In the genomic region with DNA sequence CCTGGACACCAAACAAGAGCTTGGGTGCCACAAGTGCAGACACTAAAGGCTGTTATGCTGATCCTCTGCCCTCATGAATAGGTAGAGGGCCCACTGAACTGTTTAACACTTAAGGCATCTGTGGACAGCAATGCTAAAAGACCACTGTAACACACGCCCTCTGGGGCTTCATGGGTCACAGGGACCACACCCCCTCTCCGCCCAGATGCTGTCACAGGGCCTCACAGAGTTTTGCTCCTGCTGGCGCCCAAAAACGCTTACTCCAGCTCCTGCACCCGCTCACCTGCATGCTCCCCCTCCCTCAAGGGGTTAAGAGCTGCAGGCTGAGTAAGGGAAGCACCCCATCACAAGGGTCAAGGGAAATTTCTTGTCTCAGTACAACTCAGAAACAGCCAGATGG, we compare ENCODE assay signal across 24 cellular contexts.
DNase-seq lines count a peak whose midpoint lies in the region; ATAC-seq, FAIRE-seq and TF ChIP-seq lines count a peak whose summit lies in the region.
"Had no signal": no experiment of that assay in that cellular context is flagged by ENCODE, and none has a peak within 500 bp of the region (broad histone marks: within the 10 kb centered on the region; RNA-seq: fewer than 3 reads in every experiment).

No MANE protein-coding gene starts in this region.

- 68% methylated on average over 4 of the region's 5 CpGs for WGBS in HepG2 (ENCODE audit: low lambda C conversion rate)
- 88% methylated on average over 2 of the region's 5 CpGs for WGBS in right lobe of liver (ENCODE audit: insufficient coverage, low coverage, low lambda C conversion rate, missing lambda C conversion rate)
- WGBS in neuronal stem cell (ENCODE audit: extremely low coverage in 2 of 2, insufficient read length in 2 of 2, insufficient replicate concordance in 1 of 2), 2 donors: no CpG with 5 or more reads among the region's 5 CpGs

- H3K4me3 ChIP-seq in HepG2 (replicated peaks in 1 of 3; ENCODE audit: insufficient read depth in 1 of 3, low read depth in 2 of 3, low read length in 3 of 3) (no peak overlapping the region), right lobe of liver (no peak overlapping the region), HEK293 (ENCODE audit: low read depth, low read length) (no peak overlapping the region), neuronal stem cell (ENCODE audit: low read length in 2 of 2) (no peak overlapping the region)
- H3K4me3 ChIP-seq: BLaER1 treated with 17β-estradiol and CSF1 and Interleukin-3, amounts not matched to agents 10 nM and 100 nM; GM12878 had no signal

- peak overlapping the region; percentile 24 for H3K18ac ChIP-seq in neuronal stem cell (ENCODE audit: low read length)

- no peak overlapping the region for H2AK5ac ChIP-seq in neuronal stem cell (ENCODE audit: low read depth, low read length)

- no peak overlapping the region for H4K91ac ChIP-seq in neuronal stem cell (ENCODE audit: low read depth, low read length, poor library complexity)

- H3K4ac ChIP-seq in neuronal stem cell (ENCODE audit: low read length): no peak overlapping the region

- no peak overlapping the region for H2BK120ac ChIP-seq in neuronal stem cell (ENCODE audit: low read depth, low read length)

- H4K20me1 ChIP-seq in HepG2 (ENCODE audit: insufficient read depth, low read length): no peaks in the 10 kb centered on the region
- H4K20me1 ChIP-seq: BLaER1 treated with 17β-estradiol and CSF1 and Interleukin-3, amounts not matched to agents 10 nM and 100 nM had no signal

- no peak overlapping the region for H3K23ac ChIP-seq in neuronal stem cell (ENCODE audit: low read depth, low read length, poor library complexity)

- H2BK5ac ChIP-seq in neuronal stem cell (ENCODE audit: low read length): no peak overlapping the region

- H2AFZ ChIP-seq in HepG2 (ENCODE audit: low read length) (no peak overlapping the region), neuronal stem cell (ENCODE audit: low read length) (no peak overlapping the region)

- no peak for TF ChIP-seq RAD21 in HepG2 (CRISPR knock-in tag; IDR thresholded peaks at IDR 0.05)

- no peak for TF ChIP-seq CTCF in HepG2 (CRISPR knock-in tag; IDR thresholded peaks at IDR 0.05)
- TF ChIP-seq CTCF in right lobe of liver (IDR thresholded peaks at IDR 0.05): no peak
- no peak for TF ChIP-seq CTCF in HEK293 (tag by site-specific recombination; IDR thresholded peaks at IDR 0.05)

- intact Hi-C loops in HepG2 (cut with micrococcal nuclease; ENCODE audit: unreplicated experiment): no loop called here
- intact Hi-C loops in right lobe of liver (cut with DNase I): loop anchor here in 1 of 2 donors (10.0 kb wide), 1 partner anchor 81 kb away; no protein-coding TSS in a partner anchor

- H3K14ac ChIP-seq in neuronal stem cell (ENCODE audit: low read length): no peak overlapping the region

- TF ChIP-seq EP300 in HepG2 (IDR thresholded peaks at IDR 0.05; ENCODE audit: low read depth in 2 of 2, low read length in 2 of 2): no peak
- TF ChIP-seq EP300 in HepG2 (CRISPR knock-in tag; IDR thresholded peaks at IDR 0.05; ENCODE audit: borderline replicate concordance): no peak

- no peak overlapping the region for H3K9ac ChIP-seq in HepG2 (ENCODE audit: insufficient read depth, low read depth, low read length)
- H3K9ac ChIP-seq in neuronal stem cell (ENCODE audit: low read depth, low read length, poor library complexity): no peak overlapping the region
- H3K9ac ChIP-seq: BLaER1 treated with 17β-estradiol and CSF1 and Interleukin-3, amounts not matched to agents 10 nM and 100 nM had no signal

- H3K27ac ChIP-seq in HepG2 (ENCODE audit: extremely low read length, insufficient read depth, low read length): no peak overlapping the region
- H3K27ac ChIP-seq in right lobe of liver: no peak overlapping the region
- no peak overlapping the region for H3K27ac ChIP-seq in HEK293 (ENCODE audit: extremely low read depth, low read depth, low read length)
- H3K27ac ChIP-seq in neuronal stem cell (replicated peaks; ENCODE audit: low read length): no peak overlapping the region
- H3K27ac ChIP-seq: BLaER1 treated with 17β-estradiol and CSF1 and Interleukin-3, amounts not matched to agents 10 nM and 100 nM had no signal

- no peak overlapping the region for H2BK12ac ChIP-seq in neuronal stem cell (ENCODE audit: low read length)

- no peak for TF ChIP-seq POLR2A in HepG2 (IDR thresholded peaks at IDR 0.05; ENCODE audit: insufficient read depth in 1 of 2, low read depth in 2 of 2, low read length in 2 of 2)
- TF ChIP-seq POLR2A in right lobe of liver (IDR thresholded peaks at IDR 0.05): no peak

- no peak overlapping the region for H2BK15ac ChIP-seq in neuronal stem cell (ENCODE audit: low read length)

- POLR2A ChIA-PET in HepG2 (lab: Yijun Ruan, JAX) (no interaction called here), HEK293 (lab: Yijun Ruan, JAX) (no interaction called here)

- no peak overlapping the region for H4K8ac ChIP-seq in neuronal stem cell (ENCODE audit: low read depth, low read length)

- no peaks in the 10 kb centered on the region for H3K79me1 ChIP-seq in neuronal stem cell (ENCODE audit: low read depth, low read length)

- H3K4me1 ChIP-seq in HepG2 (ENCODE audit: insufficient read depth, low read length): peaks cover 28% of the 10 kb centered on the region
- H3K4me1 ChIP-seq in right lobe of liver: peaks cover 0 to 36% (median 7%) of the 10 kb centered on the region in 4 donors
- peaks cover 3% of the 10 kb centered on the region; the same call in 1 of the 2 replicates for H3K4me1 ChIP-seq in HEK293 (ENCODE audit: control insufficient read depth, insufficient read depth, low read length)
- H3K4me1 ChIP-seq in neuronal stem cell (ENCODE audit: control insufficient read depth in 2 of 2, insufficient read depth in 1 of 2, low read depth in 1 of 2, low read length in 2 of 2): no peaks in the 10 kb centered on the region

- in situ Hi-C loops in HepG2 (cut with HindIII; ENCODE audit: extremely low pct_ligation_motif_present, low pct_unique_long_range_greater_than_20kb): no loop called here

- CTCF ChIA-PET in HepG2 (lab: Yijun Ruan, JAX; ENCODE audit: low intra/inter-chr PET ratio, low total read pairs) (no interaction called here), HEK293 (lab: Yijun Ruan, JAX) (no interaction called here)

- H3K79me2 ChIP-seq in HepG2 (ENCODE audit: insufficient read depth, low read length): no peaks in the 10 kb centered on the region

- H3K4me2 ChIP-seq in HepG2 (ENCODE audit: low read depth, low read length) (peak overlapping the region; percentile 30; the same call in 1 of the 2 replicates), neuronal stem cell (ENCODE audit: insufficient read depth, low read length, poor library complexity, severe bottlenecking) (no peak overlapping the region)
- H3K4me2 ChIP-seq: BLaER1 treated with 17β-estradiol and CSF1 and Interleukin-3, amounts not matched to agents 10 nM and 100 nM had no signal

- H3K36me3 ChIP-seq in HepG2 (replicated peaks in 1 of 2; ENCODE audit: control insufficient read depth in 1 of 2, insufficient read depth in 2 of 2, low read length in 2 of 2) (no peaks in the 10 kb centered on the region), right lobe of liver (no peaks in the 10 kb centered on the region), HEK293 (ENCODE audit: control insufficient read depth in 2 of 2, insufficient read depth in 1 of 2, low read length in 2 of 2) (no peaks in the 10 kb centered on the region), neuronal stem cell (replicated peaks in 1 of 2; ENCODE audit: control insufficient read depth in 2 of 2, insufficient read depth in 2 of 2, low read length in 2 of 2) (no peaks in the 10 kb centered on the region)

- peaks cover 16% of the 10 kb centered on the region for H3K9me3 ChIP-seq in HepG2 (ENCODE audit: low read length)
- no peaks in the 10 kb centered on the region for H3K9me3 ChIP-seq in right lobe of liver
- no peaks in the 10 kb centered on the region for H3K9me3 ChIP-seq in HEK293 (ENCODE audit: control insufficient read depth, insufficient read depth, low read depth, low read length)
- H3K9me3 ChIP-seq in neuronal stem cell (replicated peaks in 1 of 2; ENCODE audit: control insufficient read depth in 2 of 2, insufficient read depth in 1 of 2, low read depth in 1 of 2, low read length in 2 of 2): peaks cover 2 to 5% of the 10 kb centered on the region in 2 donors

- no peak for FAIRE-seq in HepG2 (lab: Jason Lieb, UNC)
- FAIRE-seq: A204.1, GM12878, GM12892, GM18507 had no signal

- H3K27me3 ChIP-seq in HepG2 (ENCODE audit: control insufficient read depth in 1 of 2, insufficient read depth in 2 of 2, low read length in 2 of 2): no peaks in the 10 kb centered on the region; a peak in 1 of 5 replicates
- no peaks in the 10 kb centered on the region for H3K27me3 ChIP-seq in right lobe of liver
- H3K27me3 ChIP-seq in neuronal stem cell (ENCODE audit: control insufficient read depth in 3 of 3, insufficient read depth in 3 of 3, low read depth in 1 of 3, low read length in 3 of 3): no peaks in the 10 kb centered on the region
- H3K27me3 ChIP-seq: BLaER1 treated with 17β-estradiol and CSF1 and Interleukin-3, amounts not matched to agents 10 nM and 100 nM had no signal

- ATAC-seq in HepG2 (no peak), right lobe of liver (no peak)
- ATAC-seq: GM12878 had no signal

- no TSS peak for BruUV-seq in HepG2 (replicated peaks; lab: Mats Ljungman, UMichigan)

- DNase-seq in HepG2 (ENCODE audit: low spot score) (no peak), right lobe of liver (no peak), neuronal stem cell (ENCODE audit: low spot score) (no peak), HK-2 (ENCODE audit: unreplicated experiment) (no peak), KG1 (lab: John Stamatoyannopoulos, UW) (no peak)
- no peak for DNase-seq in NK-92 treated with Interleukin-12 subunit alpha and Interleukin-12 subunit beta, amount 100 ng/mL, for 24 hours (lab: John Stamatoyannopoulos, UW)
- DNase-seq: 8988T; AML-193; CD4-positive, alpha-beta memory T cell; CD4-positive, CD25-positive, alpha-beta regulatory T cell; CD8-positive, alpha-beta memory T cell; COR-L47; DMS153; DMS53; DMS79; DND-41; EL; GDM1 had no signal

TF ChIP-seq in HEK293, 187 proteins besides CTCF, POLR2A, EP300 and RAD21:
- no peak for TF ChIP-seq ZNF658 (tag by site-specific recombination; IDR thresholded peaks at IDR 0.05)
- TF ChIP-seq SETDB1 (IDR thresholded peaks at IDR 0.05; ENCODE audit: insufficient read length, low read length): no peak
- TF ChIP-seq ZIC2 (tag by site-specific recombination; IDR thresholded peaks at IDR 0.05): peak; percentile 0; the same call in 1 of the 2 replicates
- no peak for TF ChIP-seq ZBTB1 (tag by site-specific recombination; IDR thresholded peaks at IDR 0.05)
- no peak for TF ChIP-seq ZNF350 (tag by site-specific recombination; IDR thresholded peaks at IDR 0.05)
- TF ChIP-seq, protein P1, sequence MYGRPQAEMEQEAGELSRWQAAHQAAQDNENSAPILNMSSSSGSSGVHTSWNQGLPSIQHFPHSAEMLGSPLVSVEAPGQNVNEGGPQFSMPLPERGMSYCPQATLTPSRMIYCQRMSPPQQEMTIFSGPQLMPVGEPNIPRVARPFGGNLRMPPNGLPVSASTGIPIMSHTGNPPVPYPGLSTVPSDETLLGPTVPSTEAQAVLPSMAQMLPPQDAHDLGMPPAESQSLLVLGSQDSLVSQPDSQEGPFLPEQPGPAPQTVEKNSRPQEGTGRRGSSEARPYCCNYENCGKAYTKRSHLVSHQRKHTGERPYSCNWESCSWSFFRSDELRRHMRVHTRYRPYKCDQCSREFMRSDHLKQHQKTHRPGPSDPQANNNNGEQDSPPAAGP (tag by site-specific recombination; IDR thresholded peaks at IDR 0.05): no peak
- peak; percentile 63 for TF ChIP-seq KLF1 (tag by site-specific recombination; IDR thresholded peaks at IDR 0.05)
